In genomic region chr5:160092960-160093701, GRCh38 we compare ENCODE assay signal across 14 cellular contexts. TPM values are rescaled to one million over a fixed set of nuclear protein-coding genes. Genes with fewer than 3 reads are reported as not detected.
DNase-seq lines count a peak whose midpoint lies in the region; ATAC-seq and TF ChIP-seq lines count a peak whose summit lies in the region.
"Had no signal": no experiment of that assay in that cellular context is flagged by ENCODE, and none has a peak within 500 bp of the region (broad histone marks: within the 10 kb centered on the region; RNA-seq: fewer than 3 reads in every experiment).

No MANE protein-coding gene starts in this region.

- TF ChIP-seq POLR2A in gastroesophageal sphincter (IDR thresholded peaks at IDR 0.05) = no peak

- CTCF ChIA-PET in activated B cell treated with CpG ODN at 0.5 μM for 24 hours (lab: Charles Lee) = no interaction called here

- intact Hi-C loops in activated B cell treated with CpG ODN at 0.5 μM for 24 hours (cut with micrococcal nuclease) = no loop called here
- intact Hi-C loops in posterior cingulate gyrus (cut with DNase I) = no loop called here

- WGBS in gastroesophageal sphincter (ENCODE audit: low coverage in 1 of 2), 2 donors = 95 to 97% methylated on average over 4 to 9 of the region's 10 CpGs

- H3K36me3 Mint-ChIP-seq in activated B cell treated with CpG ODN at 0.5 μM for 24 hours (ENCODE audit: low read depth) (peaks cover 53% of the 10 kb centered on the region), chondrocyte (ENCODE audit: low read depth) (peaks cover 21% of the 10 kb centered on the region)

- TF ChIP-seq EP300 in gastroesophageal sphincter (IDR thresholded peaks at IDR 0.05) = no peak

- ATAC-seq in GM19372 (IDR thresholded peaks at IDR 0.05; ENCODE audit: low read depth, unreplicated experiment) (peak; percentile 75), HG02852 (IDR thresholded peaks at IDR 0.05; ENCODE audit: unreplicated experiment) (peak; percentile 84), activated B cell treated with CpG ODN at 0.5 μM for 24 hours (ENCODE audit: low read depth) (no peak), gastroesophageal sphincter (no peak)

- no peak for TF ChIP-seq CTCF in GM13977 (IDR thresholded peaks at IDR 0.05; ENCODE audit: extremely low read depth, insufficient read depth, missing control alignments)
- no peak for TF ChIP-seq CTCF in activated B cell treated with CpG ODN at 0.5 μM for 24 hours (IDR thresholded peaks at IDR 0.05)
- TF ChIP-seq CTCF in chondrocyte (IDR thresholded peaks at IDR 0.05) = no peak
- TF ChIP-seq CTCF in gastroesophageal sphincter (IDR thresholded peaks at IDR 0.05) = no peak

- H3K27ac Mint-ChIP-seq in activated B cell treated with CpG ODN at 0.5 μM for 24 hours = peak overlapping the region; percentile 3
- H3K27ac Mint-ChIP-seq in chondrocyte (ENCODE audit: unreplicated experiment) = no peak overlapping the region
- H3K27ac Mint-ChIP-seq: activated naive CD4-positive, alpha-beta T cell treated with anti-CD3 and anti-CD28 coated beads, Interleukin-2, amount 50 U/mL, for 24 hours had no signal

- no peak overlapping the region for H3K4me3 ChIP-seq in gastroesophageal sphincter
- H3K4me3 ChIP-seq: uterus had no signal

- H3K36me3 ChIP-seq in gastroesophageal sphincter = peaks cover 0 to 32% of the 10 kb centered on the region in 2 donors
- H3K36me3 ChIP-seq: uterus had no signal

- no peaks in the 10 kb centered on the region for H3K9me3 Mint-ChIP-seq in activated B cell treated with CpG ODN at 0.5 μM for 24 hours
- no peaks in the 10 kb centered on the region for H3K9me3 Mint-ChIP-seq in chondrocyte (ENCODE audit: low read depth)
- H3K9me3 Mint-ChIP-seq: activated naive CD4-positive, alpha-beta T cell treated with anti-CD3 and anti-CD28 coated beads, Interleukin-2, amount 50 U/mL, for 24 hours; immature natural killer cell had no signal

- H3K4me1 Mint-ChIP-seq in activated B cell treated with CpG ODN at 0.5 μM for 24 hours = peaks cover 26% of the 10 kb centered on the region
- peaks cover 26% of the 10 kb centered on the region for H3K4me1 Mint-ChIP-seq in chondrocyte (ENCODE audit: low read depth)

- H3K4me3 Mint-ChIP-seq in activated B cell treated with CpG ODN at 0.5 μM for 24 hours (no peak overlapping the region), chondrocyte (ENCODE audit: unreplicated experiment) (no peak overlapping the region)
- H3K4me3 Mint-ChIP-seq: activated naive CD4-positive, alpha-beta T cell treated with anti-CD3 and anti-CD28 coated beads, Interleukin-2, amount 50 U/mL, for 24 hours; immature natural killer cell had no signal

- H3K27me3 Mint-ChIP-seq in activated B cell treated with CpG ODN at 0.5 μM for 24 hours = no peaks in the 10 kb centered on the region
- H3K27me3 Mint-ChIP-seq in chondrocyte (ENCODE audit: low read depth) = no peaks in the 10 kb centered on the region
- H3K27me3 Mint-ChIP-seq: activated naive CD4-positive, alpha-beta T cell treated with anti-CD3 and anti-CD28 coated beads, Interleukin-2, amount 50 U/mL, for 24 hours had no signal

- H3K27ac ChIP-seq in gastroesophageal sphincter = no peak overlapping the region
- H3K27ac ChIP-seq: uterus had no signal

- DNase-seq in GM13977 (ENCODE audit: low spot score) (peak; percentile 45), activated B cell treated with CpG ODN at 0.5 μM for 24 hours (no peak), chondrocyte (ENCODE audit: low spot score) (no peak), kidney glomerular epithelial cell (lab: John Stamatoyannopoulos, UW) (no peak), posterior cingulate gyrus (no peak)
- DNase-seq: DMS79, immature natural killer cell, NCI-H69, occipital lobe, uterus had no signal

- no peaks in the 10 kb centered on the region for H3K27me3 ChIP-seq in gastroesophageal sphincter
- H3K27me3 ChIP-seq: uterus had no signal

- POLR2A ChIA-PET in activated B cell treated with CpG ODN at 0.5 μM for 24 hours (lab: Charles Lee) = interaction anchor here (0.6 kb wide), 1 partner anchor 77 kb away, joined by 3 read pairs; no protein-coding TSS in a partner anchor

- H3K4me1 ChIP-seq in gastroesophageal sphincter = peaks cover 0 to 7% (median 0%) of the 10 kb centered on the region in 3 donors
- H3K4me1 ChIP-seq: uterus had no signal

- in situ Hi-C loops in GM13977 (cut with MboI; ENCODE audit: low pct_unique_long_range_greater_than_20kb, low sequenced_read_pairs, unreplicated experiment) = no loop called here

- no peaks in the 10 kb centered on the region for H3K9me3 ChIP-seq in gastroesophageal sphincter
- H3K9me3 ChIP-seq: uterus had no signal

RNA-seq across cellular contexts. Expression of gene PWWP2A, which starts 26.1 kb away (rescaled TPM):
- total RNA-seq in activated B cell treated with CpG ODN at 0.5 μM for 24 hours = 25.8 and 33.0 TPM in 2 replicates
- total RNA-seq in chondrocyte = 14.1 to 20.8 TPM (median 18.5 TPM) in 3 replicates
- 10 to 100 TPM; 18.3 to 34.7 (median 28.8) TPM for total RNA-seq in gastroesophageal sphincter

Comparison
In these comparisons a context has a peak if more than half of its experiments do, and no peak if none do; other contexts are left out.
1. ATAC-seq: peak in GM19372 (single experiment) and HG02852 (single experiment); none in activated B cell treated with CpG ODN at 0.5 μM for 24 hours (single experiment) and gastroesophageal sphincter (single experiment).